8 cellular contexts compared by ENCODE assay signal in genomic region chr14:50312734-50313054, GRCh38.
DNase-seq lines count a peak whose midpoint lies in the region; ATAC-seq and TF ChIP-seq lines count a peak whose summit lies in the region.

No MANE protein-coding gene starts in this region.

- H3K27ac ChIP-seq in OCI-LY3 (ENCODE audit: low read length) (peak overlapping the region; percentile 17; the same call in 1 of the 2 replicates), duodenal mucosa (ENCODE audit: low read depth, low read length) (peak overlapping the region; percentile 95)

- peaks cover 20% of the 10 kb centered on the region for H3K9me3 Mint-ChIP-seq in nephron

- no peaks in the 10 kb centered on the region for H4K20me1 ChIP-seq in OCI-LY3 (ENCODE audit: insufficient read depth, low read length)

- H3K9ac ChIP-seq in OCI-LY3 (ENCODE audit: low read length), result peak overlapping the region; percentile 86
- H3K9ac ChIP-seq in duodenal mucosa (ENCODE audit: low read depth in 1 of 2, low read length in 2 of 2), result peak overlapping the region; percentile 69 to 84

- no peaks in the 10 kb centered on the region for H3K27me3 Mint-ChIP-seq in nephron (ENCODE audit: low read depth)

- H3K4me1 ChIP-seq in OCI-LY3 (ENCODE audit: low read length) (peaks cover 11% of the 10 kb centered on the region), duodenal mucosa (ENCODE audit: control insufficient read depth in 1 of 2, insufficient read depth in 2 of 2, low read length in 2 of 2) (peaks cover 11 to 15% of the 10 kb centered on the region in 2 donors)

- peaks cover 32% of the 10 kb centered on the region for H3K36me3 Mint-ChIP-seq in nephron (ENCODE audit: low read depth)

- H3K4me3 ChIP-seq in OCI-LY3 (ENCODE audit: low read length), result peak overlapping the region; percentile 89
- peak overlapping the region; percentile 95 to 96 for H3K4me3 ChIP-seq in duodenal mucosa (ENCODE audit: low read depth in 1 of 2, low read length in 2 of 2)

- no peak for DNase-seq in activated CD4-positive, CD25-positive, alpha-beta regulatory T cell treated with anti-CD3 and anti-CD28 coated beads, Interleukin-2, amount 50 U/mL, for 72 hours
- no peak for DNase-seq in cerebellar nuclear complex (lab: John Stamatoyannopoulos, UW)
- no peak for DNase-seq in activated CD4-positive, alpha-beta T cell treated with anti-CD3 and anti-CD28 coated beads, Interleukin-2, amount 50 U/mL, for 4 hours

- TF ChIP-seq CTCF in OCI-LY3 (IDR thresholded peaks at IDR 0.05; ENCODE audit: low read depth, low read length), result no peak
- TF ChIP-seq CTCF in nephron (IDR thresholded peaks at IDR 0.05; ENCODE audit: unreplicated experiment in 3 of 3), result no peak

- H3K27ac Mint-ChIP-seq in nephron, result peak overlapping the region; percentile 96 to 99 (median 97)

- H3K9me3 ChIP-seq in OCI-LY3 (ENCODE audit: insufficient read depth, low read length) (no peaks in the 10 kb centered on the region), duodenal mucosa (ENCODE audit: control insufficient read depth in 1 of 2, low read length in 2 of 2) (no peaks in the 10 kb centered on the region)

- peaks cover 23% of the 10 kb centered on the region for H3K4me1 Mint-ChIP-seq in nephron

- H2AFZ ChIP-seq in OCI-LY3 (ENCODE audit: low read depth, low read length), result peak overlapping the region; percentile 36; the same call in 1 of the 2 replicates

- peak overlapping the region; percentile 90 for H3K4me2 ChIP-seq in OCI-LY3 (ENCODE audit: low read length)

- ATAC-seq in activated CD4-positive, CD25-positive, alpha-beta regulatory T cell treated with anti-CD3 and anti-CD28 coated beads, Interleukin-2, amount 50 U/mL, for 24 hours, result peak; percentile 24 to 37
- ATAC-seq in HG02870 (IDR thresholded peaks at IDR 0.05; ENCODE audit: unreplicated experiment), result peak; percentile 21

- peak overlapping the region; percentile 94 to 98 (median 97) for H3K4me3 Mint-ChIP-seq in nephron

- H3K27me3 ChIP-seq in OCI-LY3 (ENCODE audit: low read depth, low read length) (no peaks in the 10 kb centered on the region), duodenal mucosa (ENCODE audit: control insufficient read depth in 1 of 2, insufficient read depth in 2 of 2, low read length in 2 of 2) (no peaks in the 10 kb centered on the region)

- H3K36me3 ChIP-seq in OCI-LY3 (replicated peaks; ENCODE audit: low read depth, low read length) (peaks cover 11% of the 10 kb centered on the region), duodenal mucosa (ENCODE audit: control insufficient read depth in 1 of 2, insufficient read depth in 2 of 2, low read length in 2 of 2) (no peaks in the 10 kb centered on the region)

- H3K79me2 ChIP-seq in OCI-LY3 (ENCODE audit: low read length), result peaks cover 34% of the 10 kb centered on the region
